In genomic region chr3:97698691-97699090, GRCh38 we compare ENCODE assay signal across 7 cellular contexts.
"Had no signal": no experiment of that assay in that cellular context is flagged by ENCODE, and none has a peak within 500 bp of the region (broad histone marks: within the 10 kb centered on the region; RNA-seq: fewer than 3 reads in every experiment).

No MANE protein-coding gene starts in this region.

- ATAC-seq: HCT116, K562 had no signal

- H3K9me3 ChIP-seq: HAP-1 had no signal

- H3K27ac ChIP-seq: GM23248 had no signal

- DNase-seq: GM23248, GOT3, H7, IMR-90 had no signal

- H3K4me3 ChIP-seq: GM23248, HAP-1, K562 had no signal

- H3K36me3 ChIP-seq: HAP-1 had no signal
